9 cellular contexts compared by ENCODE assay signal in the genomic region with DNA sequence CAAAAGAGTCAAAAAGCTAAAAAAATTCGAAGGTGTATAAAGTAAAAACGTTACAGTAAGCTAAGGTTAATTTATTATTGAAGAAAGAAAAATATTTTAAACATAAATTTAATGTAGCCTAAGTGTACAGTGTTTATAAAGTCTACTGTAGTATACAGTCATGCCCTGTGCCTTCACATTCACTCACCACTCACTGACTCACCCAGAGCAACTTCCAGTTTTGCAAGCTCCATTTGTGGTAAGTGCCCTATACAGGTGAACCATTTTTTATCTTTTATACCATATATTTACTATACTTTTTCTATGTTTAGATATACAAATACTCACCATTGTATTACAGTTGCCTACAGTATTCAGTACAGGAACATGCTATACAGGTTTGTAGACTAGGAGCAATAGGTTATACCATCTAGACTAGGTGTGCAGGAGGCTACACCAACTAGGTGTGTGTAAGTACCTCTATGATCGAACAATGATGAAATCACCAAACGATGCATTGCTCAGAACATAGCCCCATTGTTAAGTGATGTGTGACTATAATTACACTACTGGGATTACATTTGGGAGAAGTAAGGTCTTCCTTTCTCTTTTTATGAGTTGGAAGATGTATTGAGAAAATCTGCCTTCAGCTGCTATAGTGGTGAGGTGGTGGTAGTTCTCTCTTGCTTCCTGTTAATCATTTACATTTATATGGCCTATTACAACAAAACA. TPM values are rescaled to one million over a fixed set of nuclear protein-coding genes. Genes with fewer than 3 reads are reported as not detected.
DNase-seq lines count a peak whose midpoint lies in the region; ATAC-seq and TF ChIP-seq lines count a peak whose summit lies in the region.
"Had no signal": no experiment of that assay in that cellular context is flagged by ENCODE, and none has a peak within 500 bp of the region (broad histone marks: within the 10 kb centered on the region; RNA-seq: fewer than 3 reads in every experiment).

No MANE protein-coding gene starts in this region.

- no peak overlapping the region for H2AK9ac ChIP-seq in IMR-90 (replicated peaks; ENCODE audit: low read depth, low read length, poor library complexity)

- H2BK120ac ChIP-seq in IMR-90 (ENCODE audit: low read depth, low read length) (no peak overlapping the region), mesenchymal stem cell (ENCODE audit: low read depth, low read length) (no peak overlapping the region)

- H3K4me1 Mint-ChIP-seq in Calu3 (ENCODE audit: low read depth, unreplicated experiment): peaks cover 44% of the 10 kb centered on the region
- peaks cover 83% of the 10 kb centered on the region for H3K4me1 Mint-ChIP-seq in activated CD4-positive, alpha-beta memory T cell treated with anti-CD3 and anti-CD28 coated beads, Interleukin-2, amount 10 ng/mL, durations not matched to agents 7 days and 5 days

- no peak overlapping the region for H3K18ac ChIP-seq in IMR-90 (ENCODE audit: low read depth, low read length)
- no peak overlapping the region for H3K18ac ChIP-seq in mesenchymal stem cell (ENCODE audit: low read depth in 1 of 2, low read length in 2 of 2)

- H2BK15ac ChIP-seq in IMR-90 (ENCODE audit: low read depth, low read length) (no peak overlapping the region), mesenchymal stem cell (ENCODE audit: low read depth, poor library complexity, severe bottlenecking) (no peak overlapping the region)

- no peak overlapping the region for H3K4me3 Mint-ChIP-seq in Calu3 (ENCODE audit: low read depth, unreplicated experiment)
- peak overlapping the region; percentile 10 for H3K4me3 Mint-ChIP-seq in activated CD4-positive, alpha-beta memory T cell treated with anti-CD3 and anti-CD28 coated beads, Interleukin-2, amount 10 ng/mL, durations not matched to agents 7 days and 5 days

- H3K4me2 ChIP-seq in IMR-90 (ENCODE audit: low read depth, low read length) (no peak overlapping the region), mesenchymal stem cell (ENCODE audit: low read length, poor library complexity, severe bottlenecking) (no peak overlapping the region)

- H3K9me3 ChIP-seq in IMR-90 (ENCODE audit: control insufficient read depth, insufficient read depth, low read length) (no peaks in the 10 kb centered on the region), mesenchymal stem cell (ENCODE audit: control insufficient read depth, low read length) (no peaks in the 10 kb centered on the region), left ventricle myocardium inferior (replicated peaks) (no peaks in the 10 kb centered on the region), left lung (no peaks in the 10 kb centered on the region)

- H3K4me1 ChIP-seq in IMR-90 (ENCODE audit: control insufficient read depth, insufficient read depth, low read length): no peaks in the 10 kb centered on the region; the same call in 1 of the 2 replicates
- H3K4me1 ChIP-seq in mesenchymal stem cell (ENCODE audit: control insufficient read depth, insufficient read depth, low read depth, low read length): no peaks in the 10 kb centered on the region
- peaks cover 14% of the 10 kb centered on the region for H3K4me1 ChIP-seq in left ventricle myocardium inferior
- peaks cover 7 to 58% of the 10 kb centered on the region in 2 donors for H3K4me1 ChIP-seq in left lung

- H3K79me1 ChIP-seq in IMR-90 (ENCODE audit: low read depth in 1 of 2, low read length in 2 of 2) (no peaks in the 10 kb centered on the region), mesenchymal stem cell (replicated peaks; ENCODE audit: low read length, poor library complexity, severe bottlenecking) (no peaks in the 10 kb centered on the region)

- H3K36me3 ChIP-seq in IMR-90 (ENCODE audit: control insufficient read depth, insufficient read depth, low read length): no peaks in the 10 kb centered on the region
- H3K36me3 ChIP-seq in mesenchymal stem cell (ENCODE audit: control insufficient read depth in 1 of 2, insufficient read depth in 2 of 2, low read depth in 1 of 2, low read length in 2 of 2): no peaks in the 10 kb centered on the region
- H3K36me3 ChIP-seq in left ventricle myocardium inferior: no peaks in the 10 kb centered on the region
- no peaks in the 10 kb centered on the region for H3K36me3 ChIP-seq in left lung

- no peak overlapping the region for H3K9ac ChIP-seq in IMR-90 (ENCODE audit: low read depth, low read length)
- H3K9ac ChIP-seq in mesenchymal stem cell (ENCODE audit: low read length): no peak overlapping the region

- no peak overlapping the region for H4K5ac ChIP-seq in IMR-90 (ENCODE audit: low read depth, low read length)

- no peaks in the 10 kb centered on the region for H3K27me3 Mint-ChIP-seq in Calu3 (ENCODE audit: unreplicated experiment)
- no peaks in the 10 kb centered on the region for H3K27me3 Mint-ChIP-seq in activated CD4-positive, alpha-beta memory T cell treated with anti-CD3 and anti-CD28 coated beads, Interleukin-2, amount 10 ng/mL, durations not matched to agents 7 days and 5 days

- no peak for TF ChIP-seq RAD21 in IMR-90 (IDR thresholded peaks at IDR 0.05; ENCODE audit: low read length)

- H3K27ac Mint-ChIP-seq in Calu3 (ENCODE audit: unreplicated experiment): peak overlapping the region; percentile 96
- H3K27ac Mint-ChIP-seq in activated CD4-positive, alpha-beta memory T cell treated with anti-CD3 and anti-CD28 coated beads, Interleukin-2, amount 10 ng/mL, durations not matched to agents 7 days and 5 days: peak overlapping the region; percentile 85

- BruUV-seq in Calu3 (replicated peaks; lab: Mats Ljungman, UMichigan): TSS peak; percentile 81
- no TSS peak for BruUV-seq in IMR-90 (replicated peaks; lab: Mats Ljungman, UMichigan)

- no peak for DNase-seq in Calu3
- peak; percentile 52 for DNase-seq in IMR-90
- no peak for DNase-seq in activated CD4-positive, alpha-beta memory T cell treated with anti-CD3 and anti-CD28 coated beads, Interleukin-2, amount 10 ng/mL, durations not matched to agents 7 days and 5 days
- DNase-seq in mesenchymal stem cell: no peak
- no peak for DNase-seq in Ammon's horn (ENCODE audit: low spot score)
- DNase-seq in left ventricle myocardium inferior: no peak
- no peak for DNase-seq in left lung
- DNase-seq: NCI-H1105 had no signal

- H2AK5ac ChIP-seq in IMR-90 (ENCODE audit: low read depth, low read length) (no peak overlapping the region), mesenchymal stem cell (ENCODE audit: low read length, severe bottlenecking) (no peak overlapping the region)

- H3K14ac ChIP-seq in IMR-90 (replicated peaks; ENCODE audit: low read depth, low read length) (no peak overlapping the region), mesenchymal stem cell (ENCODE audit: low read length in 2 of 2) (no peak overlapping the region)

- H3K23ac ChIP-seq in IMR-90 (ENCODE audit: low read depth, low read length): no peak overlapping the region
- no peak overlapping the region for H3K23ac ChIP-seq in mesenchymal stem cell (ENCODE audit: low read length in 2 of 2)

- POLR2A ChIA-PET in IMR-90 (lab: Charles Lee; ENCODE audit: unreplicated experiment): no interaction called here
- POLR2A ChIA-PET in activated CD4-positive, alpha-beta memory T cell treated with anti-CD3 and anti-CD28 coated beads, Interleukin-2, amount 10 ng/mL, durations not matched to agents 7 days and 5 days (lab: Charles Lee): interaction anchor here (0.8 to 20.8 kb wide), 13 partner anchors 9 to 84 kb away, joined by 3 to 693 read pairs (median 5); partner anchors contain the start of gene TMSB4X

- H2BK20ac ChIP-seq in IMR-90 (ENCODE audit: low read depth, low read length): no peak overlapping the region

- H4K20me1 ChIP-seq in IMR-90 (ENCODE audit: insufficient read depth, low read length): no peaks in the 10 kb centered on the region

- H4K8ac ChIP-seq in IMR-90 (ENCODE audit: low read depth in 2 of 2, low read length in 2 of 2) (no peak overlapping the region), mesenchymal stem cell (ENCODE audit: low read length) (no peak overlapping the region)

- H2AFZ ChIP-seq in IMR-90 (replicated peaks; ENCODE audit: low read length, poor library complexity) (no peak overlapping the region), mesenchymal stem cell (ENCODE audit: low read depth, low read length) (no peak overlapping the region)

- no peak for TF ChIP-seq POLR2A in IMR-90 (IDR thresholded peaks at IDR 0.05; ENCODE audit: low read depth, low read length)

- ATAC-seq in IMR-90 (ENCODE audit: low read depth) (peak; percentile 75), left lung (no peak)
- ATAC-seq: Right ventricle myocardium inferior had no signal

- 83% methylated on average over 2 of the region's 4 CpGs; no CpG with 5 or more reads in 1 of the 2 experiments for WGBS in IMR-90 (ENCODE audit: extremely low coverage in 2 of 2, insufficient read length in 1 of 2), 2 experiments
- WGBS in mesenchymal stem cell: no CpG with 5 or more reads among the region's 4 CpGs

- no peak overlapping the region for H3K4ac ChIP-seq in IMR-90 (ENCODE audit: low read depth, low read length)
- H3K4ac ChIP-seq in mesenchymal stem cell (ENCODE audit: low read depth in 1 of 2, low read length in 2 of 2): no peak overlapping the region

- H3K27me3 ChIP-seq in IMR-90 (ENCODE audit: control insufficient read depth, insufficient read depth, low read length) (no peaks in the 10 kb centered on the region), mesenchymal stem cell (ENCODE audit: control insufficient read depth in 1 of 2, insufficient read depth in 1 of 2, low read length in 2 of 2) (peaks cover 0 to 13% of the 10 kb centered on the region in 2 experiments), left ventricle myocardium inferior (ENCODE audit: low read depth) (no peaks in the 10 kb centered on the region), left lung (no peaks in the 10 kb centered on the region)

- TF ChIP-seq CTCF in Calu3 (IDR thresholded peaks at IDR 0.05; ENCODE audit: unreplicated experiment) (no peak), IMR-90 (conservative IDR thresholded peaks at IDR 0.05; ENCODE audit: low read depth, low read length) (no peak), left ventricle myocardium inferior (IDR thresholded peaks at IDR 0.05; ENCODE audit: borderline replicate concordance) (no peak), left lung (IDR thresholded peaks at IDR 0.05) (no peak)

- H3K27ac ChIP-seq in IMR-90 (ENCODE audit: insufficient read depth, low read length) (no peak overlapping the region), mesenchymal stem cell (ENCODE audit: low read length, poor library complexity, severe bottlenecking) (peak overlapping the region; percentile 65), left ventricle myocardium inferior (replicated peaks) (no peak overlapping the region), left lung (no peak overlapping the region)

- in situ Hi-C loops in IMR-90 (cut with MboI; ENCODE audit: low sequenced_read_pairs): no loop called here

- H2BK5ac ChIP-seq in IMR-90 (ENCODE audit: low read depth, low read length, poor library complexity, severe bottlenecking): no peak overlapping the region
- no peak overlapping the region for H2BK5ac ChIP-seq in mesenchymal stem cell (ENCODE audit: low read depth, low read length, poor library complexity, severe bottlenecking)

- H3K9me1 ChIP-seq in IMR-90 (ENCODE audit: insufficient read depth, low read length): no peaks in the 10 kb centered on the region

- H3K9me3 Mint-ChIP-seq in Calu3 (ENCODE audit: low read depth, unreplicated experiment): no peaks in the 10 kb centered on the region
- H3K9me3 Mint-ChIP-seq in activated CD4-positive, alpha-beta memory T cell treated with anti-CD3 and anti-CD28 coated beads, Interleukin-2, amount 10 ng/mL, durations not matched to agents 7 days and 5 days: no peaks in the 10 kb centered on the region

- H4K91ac ChIP-seq in IMR-90 (ENCODE audit: insufficient read depth, low read depth, low read length) (no peak overlapping the region), mesenchymal stem cell (ENCODE audit: low read length) (no peak overlapping the region)

- H3K56ac ChIP-seq in IMR-90 (ENCODE audit: extremely low read depth, insufficient read depth, low read length): no peak overlapping the region

- H3K36me3 Mint-ChIP-seq in Calu3 (ENCODE audit: insufficient read depth, unreplicated experiment): no peaks in the 10 kb centered on the region
- H3K36me3 Mint-ChIP-seq in activated CD4-positive, alpha-beta memory T cell treated with anti-CD3 and anti-CD28 coated beads, Interleukin-2, amount 10 ng/mL, durations not matched to agents 7 days and 5 days (ENCODE audit: low read depth): no peaks in the 10 kb centered on the region

- CTCF ChIA-PET in Calu3 (lab: Charles Lee) (interaction anchor here (1.0 to 2.3 kb wide), 4 partner anchors 55 to 486 kb away, joined by 3 to 6 read pairs (median 4); no protein-coding TSS in a partner anchor), IMR-90 (lab: Yijun Ruan, JAX) (no interaction called here)
- CTCF ChIA-PET in activated CD4-positive, alpha-beta memory T cell treated with anti-CD3 and anti-CD28 coated beads, Interleukin-2, amount 10 ng/mL, durations not matched to agents 7 days and 5 days (lab: Charles Lee): interaction anchor here (0.6 to 6.3 kb wide), 8 partner anchors 10 to 90 kb away, joined by 3 to 37 read pairs (median 4); no protein-coding TSS in a partner anchor

- no peak overlapping the region for H2BK12ac ChIP-seq in mesenchymal stem cell (ENCODE audit: low read length in 2 of 2)

- intact Hi-C loops in Calu3 (cut with micrococcal nuclease; ENCODE audit: unreplicated experiment) (no loop called here), IMR-90 (cut with micrococcal nuclease) (no loop called here), left ventricle myocardium inferior (cut with micrococcal nuclease) (no loop called here), left lung (cut with DNase I) (no loop called here)

- H3K4me3 ChIP-seq in IMR-90 (ENCODE audit: insufficient read depth, low read depth, low read length) (no peak overlapping the region), mesenchymal stem cell (ENCODE audit: insufficient read depth in 1 of 2, low read depth in 1 of 2, low read length in 2 of 2) (no peak overlapping the region), left ventricle myocardium inferior (no peak overlapping the region), left lung (no peak overlapping the region)

- dilution Hi-C loops in IMR-90 (cut with HindIII; ENCODE audit: low sequenced_read_pairs, unreplicated experiment): no loop called here

RNA-seq across cellular contexts. Expression of gene TMSB4X, which starts 27.2 kb away (rescaled TPM):
- 5,274 and 5,368 TPM in 2 replicates for total RNA-seq in Calu3 (2022)
- total RNA-seq in IMR-90 (2012; rRNA removed): 9,222 and 11,116 TPM in 2 replicates
- polyA plus RNA-seq in IMR-90 (2012; rRNA removed): 4,133 and 4,648 TPM in 2 replicates
- 4,164 and 9,036 TPM in 2 replicates for polyA plus RNA-seq in IMR-90 (2012; cell fraction: cytosol; rRNA removed)
- 567 and 1,669 TPM in 2 replicates for polyA plus RNA-seq in IMR-90 (2012; cell fraction: nucleus; rRNA removed; ENCODE audit: low replicate concordance)
- total RNA-seq in activated CD4-positive, alpha-beta memory T cell treated with anti-CD3 and anti-CD28 coated beads, Interleukin-2, amount 10 ng/mL, durations not matched to agents 7 days and 5 days: over 10,000 TPM; 10,813 to 11,021 TPM
- 9,006 TPM for polyA plus RNA-seq in mesenchymal stem cell (2013, experiment 1 of 2)
- 8,811 TPM for polyA plus RNA-seq in mesenchymal stem cell (2013, experiment 2 of 2)
- total RNA-seq in left ventricle myocardium inferior: 955 TPM
- 1,000 to 10,000 TPM; 4,574 to 4,791 TPM for total RNA-seq in left lung

RNA-seq across cellular contexts. Expression of gene FAM9C, which starts 42.3 kb away (rescaled TPM):
- not detected in 2 replicates for total RNA-seq in Calu3 (2022)
- total RNA-seq in IMR-90 (2012; rRNA removed): not detected in 2 replicates
- not detected in 2 replicates for polyA plus RNA-seq in IMR-90 (2012; rRNA removed)
- not detected in 2 replicates for polyA plus RNA-seq in IMR-90 (2012; cell fraction: cytosol; rRNA removed)
- polyA plus RNA-seq in IMR-90 (2012; cell fraction: nucleus; rRNA removed; ENCODE audit: low replicate concordance): not detected in 2 replicates
- total RNA-seq in activated CD4-positive, alpha-beta memory T cell treated with anti-CD3 and anti-CD28 coated beads, Interleukin-2, amount 10 ng/mL, durations not matched to agents 7 days and 5 days: not detected
- 0.07 TPM for polyA plus RNA-seq in mesenchymal stem cell (2013, experiment 1 of 2)
- 0.04 TPM for polyA plus RNA-seq in mesenchymal stem cell (2013, experiment 2 of 2)
- not detected for total RNA-seq in left ventricle myocardium inferior
- total RNA-seq in left lung: not detected
